Comparison of ENCODE assay signal across 23 cellular contexts in genomic region chr1:220797044-220797443, GRCh38. TPM values are rescaled to one million over a fixed set of nuclear protein-coding genes. Genes with fewer than 3 reads are reported as not detected.
"Had no signal": no experiment of that assay in that cellular context is flagged by ENCODE, and none has a peak within 500 bp of the region (broad histone marks: within the 10 kb centered on the region; RNA-seq: fewer than 3 reads in every experiment).

No MANE protein-coding gene starts in this region.

- H3K4me1 ChIP-seq: neural progenitor cell, pancreas, prostate gland, sigmoid colon had no signal

- H3K27me3 ChIP-seq: neural progenitor cell, pancreas, right atrium auricular region, right lobe of liver, sigmoid colon, stomach, thyroid gland, tibial nerve, vagina had no signal

- H3K9me3 ChIP-seq: pancreas, prostate gland, right atrium auricular region, right lobe of liver, sigmoid colon, stomach, thoracic aorta, thyroid gland, tibial nerve, vagina had no signal

- H3K4me2 ChIP-seq: neural progenitor cell had no signal

- H3K36me3 ChIP-seq: neural progenitor cell, pancreas, prostate gland, right atrium auricular region, vagina had no signal

- H2AFZ ChIP-seq: neural progenitor cell had no signal

- H3K4me3 ChIP-seq: neural progenitor cell, pancreas, prostate gland, right atrium auricular region, right lobe of liver, sigmoid colon, stomach, thoracic aorta, thyroid gland, tibial nerve, vagina had no signal

- DNase-seq: naive thymus-derived CD4-positive, alpha-beta T cell; natural killer cell; occipital lobe; pancreas; retina; stimulated activated CD4-positive, alpha-beta T cell treated with anti-CD3 and anti-CD28 coated beads, Interleukin-15, amount 100 ng/mL, for 24 hours; stimulated activated CD4-positive, alpha-beta T cell treated with anti-CD3 and anti-CD28 coated beads, Interleukin-2, amount 100 ng/mL, for 24 hours; stimulated activated CD4-positive, alpha-beta T cell treated with anti-CD3 and anti-CD28 coated beads, Interleukin-2, amount 100 ng/mL, for 48 hours; stimulated activated CD4-positive, alpha-beta T cell treated with anti-CD3 and anti-CD28 coated beads, Interleukin-4, amount 100 ng/mL, for 24 hours; stimulated activated naive B cell treated with anti-CD40 and anti-IgM and Interleukin-4, amounts not matched to agents 10 μg/mL and 1 μg/mL and 100 μg/mL, for 72 hours; stimulated activated naive CD4-positive, alpha-beta T cell treated with Interleukin-2 at 50 U/mL for 16 hours; stomach; thyroid gland had no signal

- H3K9ac ChIP-seq: neural progenitor cell had no signal

- ATAC-seq: naive thymus-derived CD4-positive, alpha-beta T cell; natural killer cell; stimulated activated effector memory CD8-positive, alpha-beta T cell treated with anti-CD3 and anti-CD28 coated beads, Interleukin-12 subunit alpha, Interleukin-12 subunit beta, amount 100 ng/mL, for 72 hours; stimulated activated naive B cell treated with anti-CD40 and anti-IgM and Interleukin-4, amounts not matched to agents 10 μg/mL and 1 μg/mL and 100 μg/mL, for 72 hours had no signal

- H3K27ac ChIP-seq: neural progenitor cell, pancreas, prostate gland, right atrium auricular region, sigmoid colon, stomach, thyroid gland, tibial nerve, vagina had no signal

RNA-seq across cellular contexts. Expression of gene MTARC1, which starts 10.3 kb away (rescaled TPM):
- polyA plus RNA-seq: naive thymus-derived CD4-positive, alpha-beta T cell had no signal

RNA-seq across cellular contexts. Expression of gene MTARC2, which starts 48.9 kb away (rescaled TPM):
- polyA plus RNA-seq: naive thymus-derived CD4-positive, alpha-beta T cell; neural cell had no signal
